Comparison of ENCODE assay signal across 2 cellular contexts in genomic region chr10:1009947-1010346, GRCh38.
TF ChIP-seq lines count a peak whose summit lies in the region.

No MANE protein-coding gene starts in this region.

TF ChIP-seq in GM12891, 5 proteins besides CTCF, POLR2A, EP300 and RAD21:
- peak; percentile 47; the same call in 1 of the 2 replicates for TF ChIP-seq POLR2AphosphoS5 (IDR thresholded peaks at IDR 0.05; ENCODE audit: low read depth, low read length)

TF ChIP-seq in HepG2, 621 proteins besides CTCF, POLR2A, EP300 and RAD21:
- TF ChIP-seq RBM22 (optimal IDR thresholded peaks at IDR 0.05; ENCODE audit: low read length): peak; percentile 39
